Comparison of ENCODE assay signal across 9 cellular contexts in the genomic region with DNA sequence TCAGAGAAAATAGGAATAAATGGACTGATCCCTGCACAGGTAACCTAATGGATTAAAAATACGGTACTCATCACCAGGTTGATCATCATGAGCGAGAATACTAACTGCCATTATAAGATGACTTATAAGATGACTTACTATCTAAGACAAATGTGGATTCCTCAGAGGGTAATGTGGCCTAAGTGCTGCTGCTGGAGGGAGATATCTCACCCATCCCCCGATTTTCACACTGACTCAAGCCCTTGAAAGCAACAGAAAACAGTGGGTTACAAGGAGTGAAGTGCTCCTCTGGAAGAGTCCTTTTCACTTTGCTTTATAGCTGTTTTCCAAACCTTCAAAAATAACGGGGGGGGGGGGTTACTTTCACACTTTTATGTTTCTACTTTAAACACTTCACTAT. TPM values are rescaled to one million over a fixed set of nuclear protein-coding genes. Genes with fewer than 3 reads are reported as not detected.
A peak's percentile ranks its signal among the peaks of the same experiment; 100 is the strongest.
DNase-seq lines count a peak whose midpoint lies in the region; ATAC-seq and TF ChIP-seq lines count a peak whose summit lies in the region.
"Had no signal": no experiment of that assay in that cellular context is flagged by ENCODE, and none has a peak within 500 bp of the region (broad histone marks: within the 10 kb centered on the region; RNA-seq: fewer than 3 reads in every experiment).

No MANE protein-coding gene starts in this region.

- intact Hi-C loops in activated CD4-positive, alpha-beta T cell treated with anti-CD3 and anti-CD28 coated beads, Interleukin-2, amount 10 ng/mL, durations not matched to agents 24 days and 14 days (cut with micrococcal nuclease), result loop anchor here (2.0 to 5.0 kb wide), 5 partner anchors 48 to 792 kb away; partner anchors contain the start of genes DDX25, PUS3, SIAE and SLC37A2

- peaks cover 7% of the 10 kb centered on the region for H3K36me3 Mint-ChIP-seq in activated CD4-positive, alpha-beta T cell treated with anti-CD3 and anti-CD28 coated beads, Interleukin-2, amount 10 ng/mL, durations not matched to agents 24 days and 14 days (ENCODE audit: low read depth)
- peaks cover 7 to 17% of the 10 kb centered on the region in 2 donors for H3K36me3 Mint-ChIP-seq in stimulated activated naive B cell treated with anti-CD40 and anti-IgM and Interleukin-4, amounts not matched to agents 10 μg/mL and 1 μg/mL and 100 μg/mL, for 72 hours

- TF ChIP-seq CTCF in fibroblast of the aortic adventitia (IDR thresholded peaks at IDR 0.05; ENCODE audit: insufficient read depth, low read length), result no peak

- H3K4me3 ChIP-seq in SK-N-MC, result peak overlapping the region; percentile 82
- H3K4me3 ChIP-seq in fibroblast of the aortic adventitia (ENCODE audit: low read depth, low read length), result peak overlapping the region; percentile 90

- peak overlapping the region; percentile 24 for H3K27ac Mint-ChIP-seq in activated CD4-positive, alpha-beta T cell treated with anti-CD3 and anti-CD28 coated beads, Interleukin-2, amount 10 ng/mL, durations not matched to agents 24 days and 14 days
- no peak overlapping the region for H3K27ac Mint-ChIP-seq in stimulated activated naive B cell treated with anti-CD40 and anti-IgM and Interleukin-4, amounts not matched to agents 10 μg/mL and 1 μg/mL and 100 μg/mL, for 72 hours

- H3K27ac ChIP-seq in SK-N-MC, result no peak overlapping the region

- peak overlapping the region; percentile 61 for H3K9ac ChIP-seq in SK-N-MC (ENCODE audit: insufficient read length)

- no peaks in the 10 kb centered on the region for H3K9me3 ChIP-seq in SK-N-MC (ENCODE audit: low read depth, low read length)

- no peaks in the 10 kb centered on the region for H3K36me3 ChIP-seq in SK-N-MC (ENCODE audit: insufficient read depth, low read length)

- H3K9me3 Mint-ChIP-seq in activated CD4-positive, alpha-beta T cell treated with anti-CD3 and anti-CD28 coated beads, Interleukin-2, amount 10 ng/mL, durations not matched to agents 24 days and 14 days, result peaks cover 6% of the 10 kb centered on the region
- peaks cover 4 to 6% of the 10 kb centered on the region in 2 donors for H3K9me3 Mint-ChIP-seq in stimulated activated naive B cell treated with anti-CD40 and anti-IgM and Interleukin-4, amounts not matched to agents 10 μg/mL and 1 μg/mL and 100 μg/mL, for 72 hours

- ATAC-seq in stimulated activated naive B cell treated with anti-CD40 and anti-IgM and Interleukin-4, amounts not matched to agents 10 μg/mL and 1 μg/mL and 100 μg/mL, for 72 hours (replicated peaks), result no peak
- no peak for ATAC-seq in HG03378 (IDR thresholded peaks at IDR 0.05; ENCODE audit: unreplicated experiment)

- DNase-seq in activated CD4-positive, alpha-beta T cell treated with anti-CD3 and anti-CD28 coated beads, Interleukin-2, amount 10 ng/mL, durations not matched to agents 24 days and 14 days, result no peak
- DNase-seq in activated CD4-positive, alpha-beta T cell treated with anti-CD3 and anti-CD28 coated beads, Interleukin-2, amount 50 U/mL, for 4 hours, result no peak
- DNase-seq in SK-N-MC (ENCODE audit: low read depth, low spot score) (no peak), fibroblast of the aortic adventitia (ENCODE audit: low read depth) (no peak), NCI-H128 (lab: John Stamatoyannopoulos, UW; ENCODE audit: unreplicated experiment) (no peak), NCI-H748 (lab: John Stamatoyannopoulos, UW; ENCODE audit: unreplicated experiment) (no peak)
- no peak for DNase-seq in stimulated activated naive B cell treated with anti-CD40 and anti-IgM and Interleukin-4, amounts not matched to agents 10 μg/mL and 1 μg/mL and 100 μg/mL, for 72 hours
- DNase-seq: GDM1 had no signal

- H3K27me3 Mint-ChIP-seq in activated CD4-positive, alpha-beta T cell treated with anti-CD3 and anti-CD28 coated beads, Interleukin-2, amount 10 ng/mL, durations not matched to agents 24 days and 14 days, result peaks cover under 1% of the 10 kb centered on the region
- H3K27me3 Mint-ChIP-seq in stimulated activated naive B cell treated with anti-CD40 and anti-IgM and Interleukin-4, amounts not matched to agents 10 μg/mL and 1 μg/mL and 100 μg/mL, for 72 hours, result peaks cover 0 to 11% of the 10 kb centered on the region in 2 donors

- H3K4me1 Mint-ChIP-seq in activated CD4-positive, alpha-beta T cell treated with anti-CD3 and anti-CD28 coated beads, Interleukin-2, amount 10 ng/mL, durations not matched to agents 24 days and 14 days, result peaks cover 28% of the 10 kb centered on the region
- H3K4me1 Mint-ChIP-seq in stimulated activated naive B cell treated with anti-CD40 and anti-IgM and Interleukin-4, amounts not matched to agents 10 μg/mL and 1 μg/mL and 100 μg/mL, for 72 hours, result peaks cover 8 to 20% of the 10 kb centered on the region in 2 donors

- H3K4me3 Mint-ChIP-seq in activated CD4-positive, alpha-beta T cell treated with anti-CD3 and anti-CD28 coated beads, Interleukin-2, amount 10 ng/mL, durations not matched to agents 24 days and 14 days, result peak overlapping the region; percentile 100
- H3K4me3 Mint-ChIP-seq in stimulated activated naive B cell treated with anti-CD40 and anti-IgM and Interleukin-4, amounts not matched to agents 10 μg/mL and 1 μg/mL and 100 μg/mL, for 72 hours, result peak overlapping the region; percentile 90 to 100

RNA-seq across cellular contexts. Expression of gene TMEM218, which starts 0.9 kb away (rescaled TPM):
- 17.3 and 18.2 TPM in 2 replicates for total RNA-seq in activated CD4-positive, alpha-beta T cell treated with anti-CD3 and anti-CD28 coated beads, Interleukin-2, amount 10 ng/mL, durations not matched to agents 24 days and 14 days
- 9.2 and 35.1 TPM in 2 replicates for total RNA-seq in fibroblast of the aortic adventitia (ENCODE audit: low replicate concordance)

RNA-seq across cellular contexts. Expression of gene SLC37A2, which starts 47.4 kb away (rescaled TPM):
- 0.07 TPM in 2 replicates for total RNA-seq in activated CD4-positive, alpha-beta T cell treated with anti-CD3 and anti-CD28 coated beads, Interleukin-2, amount 10 ng/mL, durations not matched to agents 24 days and 14 days
- 0.08 and 0.63 TPM in 2 replicates for total RNA-seq in fibroblast of the aortic adventitia (ENCODE audit: low replicate concordance)

RNA-seq across cellular contexts. Expression of gene PKNOX2, which starts 54.0 kb away (rescaled TPM):
- total RNA-seq in activated CD4-positive, alpha-beta T cell treated with anti-CD3 and anti-CD28 coated beads, Interleukin-2, amount 10 ng/mL, durations not matched to agents 24 days and 14 days, result not detected in 2 replicates
- total RNA-seq in fibroblast of the aortic adventitia (ENCODE audit: low replicate concordance), result 2.0 and 8.6 TPM in 2 replicates
